In the genomic region with DNA sequence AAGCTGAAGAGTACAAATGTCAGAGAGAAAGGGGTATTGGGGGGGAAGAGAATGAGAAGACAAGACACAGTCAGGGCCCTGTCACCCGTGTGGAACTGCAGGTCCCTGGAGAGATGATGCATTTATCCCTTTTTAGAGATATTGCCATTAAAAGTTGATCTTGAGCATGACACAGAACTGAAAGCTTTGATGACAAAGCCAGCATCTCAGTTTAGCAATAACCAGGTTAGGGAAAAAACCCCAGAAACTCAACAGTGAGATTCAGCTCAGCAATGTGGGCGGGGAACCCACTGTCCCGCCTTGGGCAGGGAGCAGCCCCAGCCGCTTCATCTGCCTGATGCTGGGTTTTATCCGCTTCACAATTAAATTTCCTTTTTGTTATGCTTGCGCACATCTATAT, we compare ENCODE assay signal across 8 cellular contexts.
DNase-seq lines count a peak whose midpoint lies in the region; ATAC-seq and TF ChIP-seq lines count a peak whose summit lies in the region.

No MANE protein-coding gene starts in this region.

- no peaks in the 10 kb centered on the region for H3K9me3 Mint-ChIP-seq in activated B cell treated with CpG ODN at 0.5 μM for 24 hours
- H3K9me3 Mint-ChIP-seq in mesothelial cell of epicardium, result no peaks in the 10 kb centered on the region

- POLR2A ChIA-PET in activated B cell treated with CpG ODN at 0.5 μM for 24 hours (lab: Charles Lee), result interaction anchor here (0.8 to 1.1 kb wide), 3 partner anchors 11 to 914 kb away, joined by 3 to 5 read pairs (median 4); partner anchors contain the start of gene SEC11C

- no peaks in the 10 kb centered on the region for H3K36me3 Mint-ChIP-seq in activated B cell treated with CpG ODN at 0.5 μM for 24 hours (ENCODE audit: low read depth)
- no peaks in the 10 kb centered on the region for H3K36me3 Mint-ChIP-seq in mesothelial cell of epicardium

- H3K27me3 Mint-ChIP-seq in activated B cell treated with CpG ODN at 0.5 μM for 24 hours, result no peaks in the 10 kb centered on the region
- H3K27me3 Mint-ChIP-seq in mesothelial cell of epicardium (ENCODE audit: low read depth), result no peaks in the 10 kb centered on the region

- DNase-seq in activated B cell treated with CpG ODN at 0.5 μM for 24 hours, result no peak
- DNase-seq in stimulated activated CD4-positive, alpha-beta T cell treated with anti-CD3 and anti-CD28 coated beads, Interleukin-2, amount 100 ng/mL, for 24 hours, result peak; percentile 38 to 42
- DNase-seq in mesothelial cell of epicardium (ENCODE audit: low spot score in 2 of 2, unreplicated experiment in 2 of 2), result no peak
- no peak for DNase-seq in NCI-H748 (lab: John Stamatoyannopoulos, UW; ENCODE audit: unreplicated experiment)
- DNase-seq in NCI-H446 treated with DMSO at 0.1 percent for 48 hours (lab: John Stamatoyannopoulos, UW), result no peak

- intact Hi-C loops in activated B cell treated with CpG ODN at 0.5 μM for 24 hours (cut with micrococcal nuclease), result loop anchor here (2.0 to 5.0 kb wide), 3 partner anchors 16 to 912 kb away; partner anchors contain the start of gene SEC11C

- H3K4me3 Mint-ChIP-seq in activated B cell treated with CpG ODN at 0.5 μM for 24 hours (peak overlapping the region; percentile 59), mesothelial cell of epicardium (no peak overlapping the region)

- H3K4me1 Mint-ChIP-seq in activated B cell treated with CpG ODN at 0.5 μM for 24 hours (peaks cover 54% of the 10 kb centered on the region), mesothelial cell of epicardium (peaks cover 65% of the 10 kb centered on the region)

- peak; percentile 86 for ATAC-seq in GM18907 (IDR thresholded peaks at IDR 0.05; ENCODE audit: unreplicated experiment)
- peak; percentile 89 for ATAC-seq in HG02759 (IDR thresholded peaks at IDR 0.05; ENCODE audit: unreplicated experiment)
- ATAC-seq in activated B cell treated with CpG ODN at 0.5 μM for 24 hours (ENCODE audit: low read depth), result peak; percentile 89
- no peak for ATAC-seq in esophagus mucosa

- peak overlapping the region; percentile 66 for H3K27ac Mint-ChIP-seq in activated B cell treated with CpG ODN at 0.5 μM for 24 hours
- H3K27ac Mint-ChIP-seq in mesothelial cell of epicardium, result no peak overlapping the region

- no peak for TF ChIP-seq CTCF in activated B cell treated with CpG ODN at 0.5 μM for 24 hours (IDR thresholded peaks at IDR 0.05)
- TF ChIP-seq CTCF in mesothelial cell of epicardium (IDR thresholded peaks at IDR 0.05; ENCODE audit: unreplicated experiment), result no peak

- CTCF ChIA-PET in activated B cell treated with CpG ODN at 0.5 μM for 24 hours (lab: Charles Lee), result interaction anchor here (0.7 to 0.8 kb wide), 2 partner anchors 44 to 89 kb away, joined by 3 to 4 read pairs; no protein-coding TSS in a partner anchor

Comparison
In these comparisons a context has a peak if more than half of its experiments do, and no peak if none do; other contexts are left out.
1. DNase-seq: peak in stimulated activated CD4-positive, alpha-beta T cell treated with anti-CD3 and anti-CD28 coated beads, Interleukin-2, amount 100 ng/mL, for 24 hours (2 of 2); none in activated B cell treated with CpG ODN at 0.5 μM for 24 hours (single experiment), mesothelial cell of epicardium (0 of 2), NCI-H748 (single experiment) and NCI-H446 treated with DMSO at 0.1 percent for 48 hours (single experiment).